ENCODE assay signal across 8 cellular contexts in the genomic region with DNA sequence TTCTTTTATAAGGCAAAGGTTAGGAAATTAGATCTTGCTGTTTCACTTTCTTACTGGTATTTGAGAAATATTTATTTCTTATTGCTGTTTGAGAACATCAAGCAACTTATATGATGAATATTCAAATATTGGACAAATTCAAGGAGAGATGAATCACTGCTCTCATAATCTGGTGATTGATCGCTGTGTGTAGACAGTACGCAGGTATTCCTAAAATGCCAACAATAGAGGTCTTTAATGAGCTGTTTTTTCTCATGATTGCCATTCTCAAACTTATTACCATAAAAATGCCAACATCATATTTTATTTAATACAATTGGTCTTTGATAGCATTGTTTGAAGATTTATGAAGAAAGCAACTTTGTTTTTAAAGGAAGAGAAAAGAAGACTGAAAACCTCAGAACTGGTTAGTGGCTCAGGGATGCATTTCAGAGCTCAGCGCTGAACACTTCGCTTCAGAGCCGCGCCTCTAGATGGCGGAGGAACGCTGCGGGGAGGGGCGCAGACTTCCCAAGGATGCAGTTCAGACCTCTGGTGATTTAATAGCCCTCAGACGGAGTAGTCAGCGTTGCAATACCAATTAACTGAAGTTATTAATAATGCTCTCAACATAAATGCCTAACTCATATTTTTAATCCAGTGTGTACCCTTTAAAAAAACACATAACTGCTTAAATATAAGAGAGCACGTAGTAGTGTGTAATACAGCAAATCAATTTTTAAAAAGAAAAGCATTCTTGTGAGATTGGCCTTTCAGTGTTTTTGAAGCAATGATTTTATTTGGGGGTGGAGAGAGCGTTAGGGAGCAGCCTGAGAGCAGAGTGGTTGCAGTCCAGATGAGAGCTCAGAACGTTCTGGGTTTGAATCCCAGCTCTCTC. TPM values are rescaled to one million over a fixed set of nuclear protein-coding genes. Genes with fewer than 3 reads are reported as not detected.
A peak's percentile ranks its signal among the peaks of the same experiment; 100 is the strongest.
DNase-seq lines count a peak whose midpoint lies in the region; ATAC-seq and TF ChIP-seq lines count a peak whose summit lies in the region.

No MANE protein-coding gene starts in this region.

- no peaks in the 10 kb centered on the region for H3K27me3 Mint-ChIP-seq in Calu3 (ENCODE audit: unreplicated experiment)
- H3K27me3 Mint-ChIP-seq in T-cell: peaks cover 14 to 26% of the 10 kb centered on the region in 2 donors

- no peak overlapping the region for H3K4me3 ChIP-seq in choroid plexus epithelial cell (ENCODE audit: low read depth, low read length)

- no peaks in the 10 kb centered on the region for H3K36me3 Mint-ChIP-seq in Calu3 (ENCODE audit: insufficient read depth, unreplicated experiment)
- H3K36me3 Mint-ChIP-seq in T-cell: no peaks in the 10 kb centered on the region

- DNase-seq in Calu3: peak; percentile 62
- peak; percentile 29 to 64 for DNase-seq in NCI-H524 (lab: John Stamatoyannopoulos, UW)
- peak; percentile 40 for DNase-seq in choroid plexus epithelial cell (ENCODE audit: low read depth)
- peak; percentile 17 to 38 for DNase-seq in lung microvascular endothelial cell (ENCODE audit: low read depth in 2 of 2)
- no peak for DNase-seq in T-cell
- no peak for DNase-seq in HK-2 (ENCODE audit: unreplicated experiment)
- no peak for DNase-seq in ureter (ENCODE audit: low spot score)

- POLR2A ChIA-PET in T-cell (lab: Charles Lee): no interaction called here

- no TSS peak for BruUV-seq in Calu3 (replicated peaks; lab: Mats Ljungman, UMichigan)

- ATAC-seq in GM21717 (IDR thresholded peaks at IDR 0.05; ENCODE audit: unreplicated experiment): peak; percentile 38
- ATAC-seq in T-cell (replicated peaks in 1 of 4): no peak

- H3K27ac Mint-ChIP-seq in Calu3 (ENCODE audit: unreplicated experiment) (no peak overlapping the region), T-cell (no peak overlapping the region)

- H3K9me3 Mint-ChIP-seq in Calu3 (ENCODE audit: low read depth, unreplicated experiment): no peaks in the 10 kb centered on the region
- H3K9me3 Mint-ChIP-seq in T-cell: no peaks in the 10 kb centered on the region

- intact Hi-C loops in Calu3 (cut with micrococcal nuclease; ENCODE audit: unreplicated experiment): loop anchor here (5.0 kb wide), 1 partner anchor 63 kb away; no protein-coding TSS in a partner anchor

- H3K4me1 Mint-ChIP-seq in Calu3 (ENCODE audit: low read depth, unreplicated experiment): peaks cover 14% of the 10 kb centered on the region
- no peaks in the 10 kb centered on the region for H3K4me1 Mint-ChIP-seq in T-cell

- CTCF ChIA-PET in Calu3 (lab: Charles Lee) (interaction anchor here (0.6 to 2.5 kb wide), 5 partner anchors 12 to 102 kb away, joined by 3 to 15 read pairs (median 3); no protein-coding TSS in a partner anchor), T-cell (lab: Charles Lee) (interaction anchor here in 1 of 2 donors (0.5 to 0.6 kb wide), 2 partner anchors 12 to 125 kb away, joined by 3 read pairs; no protein-coding TSS in a partner anchor)

- no peak overlapping the region for H3K4me3 Mint-ChIP-seq in Calu3 (ENCODE audit: low read depth, unreplicated experiment)
- no peak overlapping the region for H3K4me3 Mint-ChIP-seq in T-cell

- TF ChIP-seq CTCF in Calu3 (IDR thresholded peaks at IDR 0.05; ENCODE audit: unreplicated experiment) (peak; percentile 17), choroid plexus epithelial cell (conservative IDR thresholded peaks at IDR 0.05; ENCODE audit: low read depth, low read length) (peak; percentile 70)

RNA-seq across cellular contexts. Expression of a gene that starts 38.5 kb away (rescaled TPM):
- total RNA-seq in Calu3 (2022): 7.4 and 11.3 TPM in 2 replicates
- total RNA-seq in lung microvascular endothelial cell: not detected in 2 replicates
- under 1 TPM in 3 of 5 donors, not detected in 2; 0.10 to 0.20 (median 0.19) TPM for total RNA-seq in T-cell
- total RNA-seq in ureter: 105 TPM

Comparison
In these comparisons a context has a peak if more than half of its experiments do, and no peak if none do; other contexts are left out.
1. DNase-seq: peak in Calu3 (single experiment), NCI-H524 (2 of 2), choroid plexus epithelial cell (single experiment) and lung microvascular endothelial cell (2 of 2); none in T-cell (0 of 34), HK-2 (single experiment) and ureter (single experiment).